In the genomic region with DNA sequence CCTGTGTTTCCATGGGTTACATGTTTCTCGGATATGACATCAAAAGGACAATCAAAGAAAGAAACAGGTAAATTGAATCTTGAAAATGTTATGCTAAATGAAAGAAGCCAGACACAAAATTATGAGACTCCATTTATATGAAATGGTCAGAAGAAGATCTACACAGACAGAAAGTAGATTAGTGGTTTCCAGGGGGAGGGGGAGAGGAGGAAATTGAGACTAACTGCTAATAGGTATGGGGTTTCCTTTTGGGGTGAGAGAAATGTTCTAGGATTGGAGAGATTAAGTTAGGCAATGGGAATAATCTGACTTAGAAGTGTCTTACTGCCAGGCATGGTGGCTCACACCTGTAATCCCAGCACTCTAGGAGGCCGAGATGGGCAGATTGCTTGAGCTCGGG, we compare ENCODE assay signal across 20 cellular contexts. TPM values are rescaled to one million over a fixed set of nuclear protein-coding genes. Genes with fewer than 3 reads are reported as not detected.
A peak's percentile ranks its signal among the peaks of the same experiment; 100 is the strongest.
DNase-seq lines count a peak whose midpoint lies in the region; ATAC-seq, FAIRE-seq and TF ChIP-seq lines count a peak whose summit lies in the region.
"Had no signal": no experiment of that assay in that cellular context is flagged by ENCODE, and none has a peak within 500 bp of the region (broad histone marks: within the 10 kb centered on the region; RNA-seq: fewer than 3 reads in every experiment).

No MANE protein-coding gene starts in this region.

- in situ Hi-C loops in GM12878 (cut with MboI), result no loop called here
- in situ Hi-C loops in GM13977 (cut with MboI; ENCODE audit: low pct_unique_long_range_greater_than_20kb, low sequenced_read_pairs, unreplicated experiment), result no loop called here

- no peaks in the 10 kb centered on the region for H3K9me2 ChIP-seq in MM.1S (replicated peaks; ENCODE audit: insufficient read depth, low read length)

- H3K4me1 Mint-ChIP-seq in CD4-positive, CD25-positive, alpha-beta regulatory T cell, result peaks cover 9 to 22% (median 18%) of the 10 kb centered on the region in 4 donors
- H3K4me1 Mint-ChIP-seq: GM23338 had no signal

- TF ChIP-seq RAD21 in GM12878 (IDR thresholded peaks at IDR 0.05; ENCODE audit: insufficient read depth, low read depth, low read length), result no peak

- H3K79me2 ChIP-seq in MM.1S (ENCODE audit: low read length) (peaks cover 6% of the 10 kb centered on the region), GM12878 (ENCODE audit: control insufficient read depth, insufficient read depth, low read length) (no peaks in the 10 kb centered on the region)

- H3K9ac ChIP-seq in MM.1S (ENCODE audit: low read length), result no peak overlapping the region
- no peak overlapping the region for H3K9ac ChIP-seq in GM12878 (ENCODE audit: control insufficient read depth, insufficient read depth, low read length)

- no peak overlapping the region for H3K4me2 ChIP-seq in MM.1S (ENCODE audit: low read depth, low read length)
- no peak overlapping the region for H3K4me2 ChIP-seq in GM12878 (ENCODE audit: control insufficient read depth, insufficient read depth)
- H3K4me2 ChIP-seq: GM23338 had no signal

- intact Hi-C loops in GM12878 (cut with micrococcal nuclease; ENCODE audit: unreplicated experiment), result no loop called here

- H3K27me3 Mint-ChIP-seq in CD4-positive, CD25-positive, alpha-beta regulatory T cell, result no peaks in the 10 kb centered on the region
- H3K27me3 Mint-ChIP-seq: CD4-positive, alpha-beta T cell had no signal

- no peaks in the 10 kb centered on the region for H3K4me1 ChIP-seq in CD4-positive, CD25-positive, alpha-beta regulatory T cell (ENCODE audit: control insufficient read depth, insufficient read depth, low read length, poor library complexity, severe bottlenecking)
- H3K4me1 ChIP-seq in MM.1S (ENCODE audit: low read length) (no peaks in the 10 kb centered on the region), GM12878 (ENCODE audit: control insufficient read depth, insufficient read depth, low read length) (no peaks in the 10 kb centered on the region)
- H3K4me1 ChIP-seq: BE2C, Caco-2 had no signal

- no peaks in the 10 kb centered on the region for H3F3A ChIP-seq in MM.1S (ENCODE audit: insufficient read depth, low read length)

- no peak for TF ChIP-seq CTCF in MM.1S (IDR thresholded peaks at IDR 0.05; ENCODE audit: low read length)
- TF ChIP-seq CTCF in GM12878 (IDR thresholded peaks at IDR 0.05 in 2 of 3, conservative IDR thresholded peaks at IDR 0.05 in 1 of 3; ENCODE audit: control insufficient read depth in 2 of 3, extremely low read depth in 1 of 3, insufficient read depth in 1 of 3, low read depth in 3 of 3, low read length in 3 of 3), result no peak
- TF ChIP-seq CTCF in GM13977 (IDR thresholded peaks at IDR 0.05; ENCODE audit: extremely low read depth, insufficient read depth, missing control alignments), result no peak

- DNase-seq in CD4-positive, CD25-positive, alpha-beta regulatory T cell, result peak in 1 of 3 donors; percentile 7
- DNase-seq in GM19239 (ENCODE audit: insufficient read length, low spot score) (no peak), MM.1S (peak; percentile 14), GM12878 (ENCODE audit: low read depth, low spot score) (no peak), anterior cingulate cortex (lab: John Stamatoyannopoulos, UW) (no peak), GM13977 (ENCODE audit: low spot score) (no peak)
- DNase-seq: BE2C; C1 segment of cervical spinal cord; Caco-2; CD4-positive, alpha-beta T cell; DMS153; DMS79; GF-D8; HFFc6; Karpas-422 had no signal

- POLR2A ChIA-PET in GM12878 (lab: Charles Lee), result interaction anchor here (0.5 kb wide), 1 partner anchor 40 kb away, joined by 3 read pairs; no protein-coding TSS in a partner anchor

- H3K9me3 ChIP-seq in CD4-positive, CD25-positive, alpha-beta regulatory T cell (ENCODE audit: control insufficient read depth in 2 of 2, low read length in 2 of 2), result no peaks in the 10 kb centered on the region
- H3K9me3 ChIP-seq in MM.1S (replicated peaks; ENCODE audit: insufficient read depth, low read length) (no peaks in the 10 kb centered on the region), GM12878 (replicated peaks; ENCODE audit: control insufficient read depth, insufficient read depth, low read length) (no peaks in the 10 kb centered on the region; the same call in none of the 3 replicates)
- H3K9me3 ChIP-seq: BE2C, Caco-2 had no signal

- no peak overlapping the region for H3K4me3 ChIP-seq in CD4-positive, CD25-positive, alpha-beta regulatory T cell (ENCODE audit: low read depth, low read length)
- H3K4me3 ChIP-seq in MM.1S (ENCODE audit: low read length), result no peak overlapping the region
- H3K4me3 ChIP-seq in GM12878, result no peak overlapping the region
- H3K4me3 ChIP-seq: GM23338, K562 had no signal

- CTCF ChIA-PET in GM12878 (lab: Yijun Ruan, JAX), result no interaction called here

- no peak for TF ChIP-seq EP300 in GM12878 (IDR thresholded peaks at IDR 0.05; ENCODE audit: borderline replicate concordance in 1 of 2, control insufficient read depth in 1 of 2, low read depth in 2 of 2, low read length in 2 of 2)

- H3K9me3 Mint-ChIP-seq in CD4-positive, CD25-positive, alpha-beta regulatory T cell, result peaks cover 0 to 8% (median 1%) of the 10 kb centered on the region in 7 donors
- H3K9me3 Mint-ChIP-seq: CD4-positive, alpha-beta T cell; HFFc6 had no signal

- no peak overlapping the region for H3K27ac ChIP-seq in CD4-positive, CD25-positive, alpha-beta regulatory T cell (ENCODE audit: insufficient read depth, low read length, poor library complexity, severe bottlenecking)
- no peak overlapping the region for H3K27ac ChIP-seq in MM.1S (ENCODE audit: low read length)
- H3K27ac ChIP-seq in GM12878 (ENCODE audit: control insufficient read depth, insufficient read depth), result no peak overlapping the region

- peaks cover 4% of the 10 kb centered on the region; the same call in 1 of the 2 replicates for H4K20me1 ChIP-seq in MM.1S (ENCODE audit: insufficient read depth, low read length)
- H4K20me1 ChIP-seq in GM12878 (ENCODE audit: control insufficient read depth, insufficient read depth), result no peaks in the 10 kb centered on the region

- BruUV-seq in GM12878 (replicated peaks; lab: Mats Ljungman, UMichigan), result no TSS peak

- RAD21 ChIA-PET in GM12878 (lab: Charles Lee; ENCODE audit: unreplicated experiment), result no interaction called here

- H3K4me3 Mint-ChIP-seq in CD4-positive, CD25-positive, alpha-beta regulatory T cell, result no peak overlapping the region
- H3K4me3 Mint-ChIP-seq: CD4-positive, alpha-beta T cell; GM23338; HFFc6 had no signal

- SMC1A ChIA-PET in GM12878 (lab: Charles Lee; ENCODE audit: uncharacterized antibody, unreplicated experiment), result interaction anchor here (0.6 kb wide), 1 partner anchor 26 kb away, joined by 3 read pairs; no protein-coding TSS in a partner anchor

- H3K27me3 ChIP-seq in CD4-positive, CD25-positive, alpha-beta regulatory T cell (ENCODE audit: control insufficient read depth, insufficient read depth, low read length), result no peaks in the 10 kb centered on the region
- H3K27me3 ChIP-seq in MM.1S (replicated peaks; ENCODE audit: insufficient read depth, low read length) (no peaks in the 10 kb centered on the region), GM12878 (replicated peaks in 1 of 2; ENCODE audit: control insufficient read depth in 2 of 2, insufficient read depth in 2 of 2, low read length in 1 of 2) (no peaks in the 10 kb centered on the region)
- H3K27me3 ChIP-seq: BE2C had no signal

- peak overlapping the region in 2 of 3 donors; percentile 2 to 15 for H3K27ac Mint-ChIP-seq in CD4-positive, CD25-positive, alpha-beta regulatory T cell
- H3K27ac Mint-ChIP-seq: CD4-positive, alpha-beta T cell; GM23338; HFFc6 had no signal

- no peak overlapping the region for H2AFZ ChIP-seq in MM.1S (ENCODE audit: low read length)
- H2AFZ ChIP-seq in GM12878 (ENCODE audit: control insufficient read depth, low read depth, low read length), result no peak overlapping the region
- H2AFZ ChIP-seq: GM23338 had no signal

- no peak for TF ChIP-seq POLR2A in GM12878 (IDR thresholded peaks at IDR 0.05; ENCODE audit: low read depth, low read length)

- WGBS in GM12878 (ENCODE audit: insufficient coverage, insufficient replicate concordance, low lambda C conversion rate, missing lambda C conversion rate), result 98% methylated on average over 3 of the region's 3 CpGs

- no peaks in the 10 kb centered on the region for H3K36me3 ChIP-seq in CD4-positive, CD25-positive, alpha-beta regulatory T cell (ENCODE audit: control insufficient read depth, insufficient read depth, low read length)
- H3K36me3 ChIP-seq in MM.1S (replicated peaks; ENCODE audit: insufficient read depth, low read length) (no peaks in the 10 kb centered on the region), GM12878 (ENCODE audit: control insufficient read depth in 2 of 2, insufficient read depth in 2 of 2, low read length in 1 of 2) (no peaks in the 10 kb centered on the region)
- H3K36me3 ChIP-seq: BE2C had no signal

- FAIRE-seq in GM19239 (lab: Jason Lieb, UNC) (peak; percentile 68), GM12878 (lab: Jason Lieb, UNC) (peak; percentile 35)
- FAIRE-seq: H54, K562 had no signal

- H3K36me3 Mint-ChIP-seq in CD4-positive, CD25-positive, alpha-beta regulatory T cell, result peaks cover 23% of the 10 kb centered on the region

- ATAC-seq in CD4-positive, CD25-positive, alpha-beta regulatory T cell (ENCODE audit: low read depth in 2 of 2), result no peak
- no peak; the same call in 2 of the 3 replicates for ATAC-seq in GM12878
- no peak for ATAC-seq in HG03565 (IDR thresholded peaks at IDR 0.05; ENCODE audit: unreplicated experiment)
- ATAC-seq: GM23338, HCT116, K562 had no signal

RNA-seq across cellular contexts. Expression of gene ITGB3BP, which starts 21.8 kb away (rescaled TPM):
- total RNA-seq in CD4-positive, CD25-positive, alpha-beta regulatory T cell, result 11.3 TPM
- polyA plus RNA-seq in CD4-positive, CD25-positive, alpha-beta regulatory T cell, result 10 to 100 TPM; 19.1 to 29.9 (median 24.3) TPM
- 166 and 174 TPM in 2 replicates for total RNA-seq in GM12878 (2013; cell fraction: nucleolus; rRNA removed)
- total RNA-seq in GM12878 (2014; rRNA removed) (53.3 and 64.7 TPM in 2 replicates), GM12878 (2014; rRNA removed; fragmentation: Illumina TruSeq; extraction: Trizol) (61.4 and 63.2 TPM in 2 replicates), GM12878 (2021) (38.9 and 39.2 TPM in 2 replicates)
- polyA plus RNA-seq in GM12878 (2011; ENCODE audit: low read depth), result 22.2 TPM
- polyA plus RNA-seq in GM12878 (2011; rRNA removed) (66.2 and 112 TPM in 2 replicates), GM12878 (2014; fragmentation: Illumina TruSeq; extraction: Trizol) (84.4 and 105 TPM in 2 replicates), GM12878 (2014; fragmentation: Nextera tagmentation; extraction: Ambion mirVana) (10 to 100 TPM; 82.4 to 86.2 TPM), GM12878 (2014; rRNA removed) (27.5 and 39.2 TPM in 2 replicates), GM12878 (2016; fragmentation: Nextera tagmentation; extraction: Ambion mirVana) (10 to 100 TPM; 57.6 to 62.3 TPM)
- 16.5 and 18.9 TPM in 2 replicates for polyA plus RNA-seq in GM12878 (2011; cell fraction: cytosol; rRNA removed)
- polyA plus RNA-seq in GM12878 (2011; cell fraction: nucleus; rRNA removed), result 30.9 TPM in 2 replicates
- 50.2 and 51.8 TPM in 2 replicates for polyA plus RNA-seq in GM12878 (2012)
- polyA minus RNA-seq in GM12878 (2011; rRNA and poly(A)+ RNA removed), result 11.5 and 12.7 TPM in 2 replicates
- polyA minus RNA-seq in GM12878 (2011; cell fraction: cytosol; rRNA and poly(A)+ RNA removed), result 7.5 and 11.4 TPM in 2 replicates
- 20.1 and 26.8 TPM in 2 replicates for polyA minus RNA-seq in GM12878 (2011; cell fraction: nucleus; rRNA and poly(A)+ RNA removed)

RNA-seq across cellular contexts. Expression of gene EFCAB7, which starts 22.1 kb away (rescaled TPM):
- 13.1 TPM for total RNA-seq in CD4-positive, CD25-positive, alpha-beta regulatory T cell
- 1 to 10 TPM; 2.9 to 7.1 (median 4.1) TPM for polyA plus RNA-seq in CD4-positive, CD25-positive, alpha-beta regulatory T cell
- 27.9 and 32.2 TPM in 2 replicates for total RNA-seq in GM12878 (2013; cell fraction: nucleolus; rRNA removed)
- total RNA-seq in GM12878 (2014; rRNA removed), result 5.4 and 7.0 TPM in 2 replicates
- 8.1 and 9.2 TPM in 2 replicates for total RNA-seq in GM12878 (2014; rRNA removed; fragmentation: Illumina TruSeq; extraction: Trizol)
- 3.7 and 5.7 TPM in 2 replicates for total RNA-seq in GM12878 (2021)
- 2.6 TPM for polyA plus RNA-seq in GM12878 (2011; ENCODE audit: low read depth)
- polyA plus RNA-seq in GM12878 (2011; rRNA removed), result 5.2 and 9.7 TPM in 2 replicates
- 1.2 and 2.1 TPM in 2 replicates for polyA plus RNA-seq in GM12878 (2011; cell fraction: cytosol; rRNA removed)
- 4.7 and 5.6 TPM in 2 replicates for polyA plus RNA-seq in GM12878 (2011; cell fraction: nucleus; rRNA removed)
- polyA plus RNA-seq in GM12878 (2012), result 4.0 and 5.3 TPM in 2 replicates
- polyA plus RNA-seq in GM12878 (2014; fragmentation: Illumina TruSeq; extraction: Trizol), result 9.8 and 10.5 TPM in 2 replicates
- 1 to 10 TPM; 5.1 to 5.7 TPM for polyA plus RNA-seq in GM12878 (2014; fragmentation: Nextera tagmentation; extraction: Ambion mirVana)
- polyA plus RNA-seq in GM12878 (2014; rRNA removed), result 3.6 and 4.4 TPM in 2 replicates
- 1 to 10 TPM; 7.2 to 7.5 TPM for polyA plus RNA-seq in GM12878 (2016; fragmentation: Nextera tagmentation; extraction: Ambion mirVana)
- polyA minus RNA-seq in GM12878 (2011; rRNA and poly(A)+ RNA removed), result 2.4 and 2.9 TPM in 2 replicates
- polyA minus RNA-seq in GM12878 (2011; cell fraction: cytosol; rRNA and poly(A)+ RNA removed), result 2.7 and 4.7 TPM in 2 replicates
- polyA minus RNA-seq in GM12878 (2011; cell fraction: nucleus; rRNA and poly(A)+ RNA removed), result 3.9 and 4.5 TPM in 2 replicates
